In genomic region chr6:132400641-132401119, GRCh38 we compare ENCODE assay signal across 8 cellular contexts. TPM values are rescaled to one million over a fixed set of nuclear protein-coding genes. Genes with fewer than 3 reads are reported as not detected.
A peak's percentile ranks its signal among the peaks of the same experiment; 100 is the strongest.
DNase-seq lines count a peak whose midpoint lies in the region; ATAC-seq, FAIRE-seq and TF ChIP-seq lines count a peak whose summit lies in the region.

No MANE protein-coding gene starts in this region.

- intact Hi-C loops in Caco-2 (cut with micrococcal nuclease; ENCODE audit: unreplicated experiment) (loop anchor here (2.0 kb wide), 2 partner anchors 84 to 100 kb away; no protein-coding TSS in a partner anchor), mucosa of descending colon (cut with DNase I, micrococcal nuclease) (no loop called here)

- peaks cover 5% of the 10 kb centered on the region for H3K4me1 Mint-ChIP-seq in Caco-2 (ENCODE audit: low read depth, unreplicated experiment)

- no peaks in the 10 kb centered on the region for H3K9me3 Mint-ChIP-seq in Caco-2 (ENCODE audit: unreplicated experiment)

- no TSS peak for BruUV-seq in Caco-2 (replicated peaks; lab: Mats Ljungman, UMichigan)

- no peaks in the 10 kb centered on the region for H3K36me3 ChIP-seq in Caco-2 (ENCODE audit: control insufficient read depth, insufficient read depth, low read length)
- H3K36me3 ChIP-seq in mucosa of descending colon (ENCODE audit: low read depth), result no peaks in the 10 kb centered on the region

- DNase-seq in Caco-2 (no peak), coronary artery (ENCODE audit: low spot score) (no peak), mucosa of descending colon (peak in 1 of 3 donors; percentile 2), HTR-8/SVneo (ENCODE audit: insufficient read length, low spot score) (no peak), NCI-H2081 (lab: John Stamatoyannopoulos, UW) (no peak), NCI-H2107 (lab: John Stamatoyannopoulos, UW) (no peak)

- H3K4me3 Mint-ChIP-seq in Caco-2 (ENCODE audit: unreplicated experiment), result peak overlapping the region; percentile 71

- peaks cover 2% of the 10 kb centered on the region for H3K27me3 ChIP-seq in Caco-2 (replicated peaks; ENCODE audit: control insufficient read depth, insufficient read depth, low read length)

- H3K27ac Mint-ChIP-seq in Caco-2 (ENCODE audit: unreplicated experiment), result no peak overlapping the region

- POLR2A ChIA-PET in Caco-2 (lab: Charles Lee), result no interaction called here

- TF ChIP-seq CTCF in Caco-2 (IDR thresholded peaks at IDR 0.05; ENCODE audit: insufficient read depth in 1 of 2, low read depth in 1 of 2, low read length in 1 of 2, severe bottlenecking in 1 of 2, unreplicated experiment in 1 of 2), result no peak
- TF ChIP-seq CTCF in coronary artery (IDR thresholded peaks at IDR 0.05), result no peak
- no peak for TF ChIP-seq CTCF in mucosa of descending colon (IDR thresholded peaks at IDR 0.05)

- no peaks in the 10 kb centered on the region for H3K36me3 Mint-ChIP-seq in Caco-2 (ENCODE audit: insufficient read depth, unreplicated experiment)

- FAIRE-seq in HTR-8/SVneo (lab: Jason Lieb, UNC), result no peak

- CTCF ChIA-PET in Caco-2 (lab: Charles Lee), result no interaction called here

- no peak overlapping the region for H3K27ac ChIP-seq in coronary artery

- peak; percentile 10 for ATAC-seq in HG03280 (IDR thresholded peaks at IDR 0.05; ENCODE audit: unreplicated experiment)
- peak; percentile 44 for ATAC-seq in mucosa of descending colon
- no peak for ATAC-seq in HG03097 (IDR thresholded peaks at IDR 0.05; ENCODE audit: low FRiP score, unreplicated experiment)

- no peaks in the 10 kb centered on the region for H3K9me3 ChIP-seq in Caco-2
- H3K9me3 ChIP-seq in mucosa of descending colon, result no peaks in the 10 kb centered on the region

- peaks cover 28% of the 10 kb centered on the region for H3K27me3 Mint-ChIP-seq in Caco-2 (ENCODE audit: insufficient read depth, unreplicated experiment)

- peak overlapping the region; percentile 78 for H3K4me3 ChIP-seq in Caco-2 (ENCODE audit: low read depth, low read length)
- peak overlapping the region; percentile 75 for H3K4me3 ChIP-seq in coronary artery
- H3K4me3 ChIP-seq in mucosa of descending colon, result peak overlapping the region; percentile 21

- H3K4me1 ChIP-seq in Caco-2, result no peaks in the 10 kb centered on the region
- peaks cover 11% of the 10 kb centered on the region for H3K4me1 ChIP-seq in mucosa of descending colon (ENCODE audit: low read depth)

RNA-seq across cellular contexts. Expression of gene MOXD1, which starts 0.6 kb away (rescaled TPM):
- total RNA-seq in Caco-2 (2022) (0.09 TPM in 1 of 2 replicates, not detected in the other), mucosa of descending colon (10 to 100 TPM in 1 of 3 donors, 1 to 10 TPM in 2; 1.7 to 14.8 (median 2.4) TPM)

Comparison
In these comparisons a context has a peak if more than half of its experiments do, and no peak if none do; other contexts are left out.
1. H3K4me3 ChIP-seq: peak in every context shown above with its lines; median percentile 78 in Caco-2; 75 in coronary artery; 21 in mucosa of descending colon.